Comparison of ENCODE assay signal across 25 cellular contexts in genomic region chr4:7016086-7016485, GRCh38.
"Had no signal": no experiment of that assay in that cellular context is flagged by ENCODE, and none has a peak within 500 bp of the region (broad histone marks: within the 10 kb centered on the region; RNA-seq: fewer than 3 reads in every experiment).

No MANE protein-coding gene starts in this region.

- H3K4me1 ChIP-seq: breast epithelium had no signal

- H3K27ac ChIP-seq: breast epithelium had no signal

- H3K4me1 Mint-ChIP-seq: activated T-helper 17 cell treated with anti-CD3 and anti-CD28 coated beads, Interleukin-2, amount 50 U/mL, for 72 hours had no signal

- H3K9me3 ChIP-seq: breast epithelium had no signal

- H3K4me3 Mint-ChIP-seq: activated CD4-positive, alpha-beta T cell treated with anti-CD3 and anti-CD28 coated beads, Interleukin-2, amount 10 ng/mL, durations not matched to agents 24 days and 14 days; activated CD8-positive, alpha-beta memory T cell treated with anti-CD3 and anti-CD28 coated beads, Interleukin-2, amount 10 ng/mL, durations not matched to agents 7 days and 5 days; activated naive CD4-positive, alpha-beta T cell treated with anti-CD3 and anti-CD28 coated beads, Interleukin-2, amount 10 ng/mL, durations not matched to agents 7 days and 5 days; activated naive CD8-positive, alpha-beta T cell treated with anti-CD3 and anti-CD28 coated beads for 36 hours; activated T-helper 17 cell treated with anti-CD3 and anti-CD28 coated beads, Interleukin-2, amount 50 U/mL, for 72 hours; T-helper 17 cell; WTC11 had no signal

- H3K27ac Mint-ChIP-seq: activated CD4-positive, alpha-beta T cell treated with anti-CD3 and anti-CD28 coated beads, Interleukin-2, amount 10 ng/mL, durations not matched to agents 24 days and 14 days; activated CD8-positive, alpha-beta memory T cell treated with anti-CD3 and anti-CD28 coated beads, Interleukin-2, amount 10 ng/mL, durations not matched to agents 7 days and 5 days; activated naive CD4-positive, alpha-beta T cell treated with anti-CD3 and anti-CD28 coated beads, Interleukin-2, amount 10 ng/mL, durations not matched to agents 7 days and 5 days; activated naive CD8-positive, alpha-beta T cell treated with anti-CD3 and anti-CD28 coated beads for 36 hours; T-helper 17 cell; WTC11 had no signal

- FAIRE-seq: RCC 7860 had no signal

- H3K27me3 ChIP-seq: breast epithelium had no signal

- ATAC-seq: activated CD8-positive, alpha-beta memory T cell treated with anti-CD3 and anti-CD28 coated beads, Interleukin-2, amount 10 ng/mL, durations not matched to agents 7 days and 5 days; activated T-helper 17 cell treated with anti-CD3 and anti-CD28 coated beads, Interleukin-2, amount 50 U/mL, for 72 hours; T-helper 17 cell; WTC11 had no signal

- DNase-seq: activated CD4-positive, alpha-beta T cell treated with anti-CD3 and anti-CD28 coated beads for 1 hour; activated CD4-positive, alpha-beta T cell treated with anti-CD3 and anti-CD28 coated beads, Interleukin-2, amount 10 ng/mL, durations not matched to agents 24 days and 14 days; activated CD4-positive, alpha-beta T cell treated with anti-CD3 and anti-CD28 coated beads, Interleukin-2, amount 50 U/mL, for 48 hours; activated CD8-positive, alpha-beta memory T cell treated with anti-CD3 and anti-CD28 coated beads, Interleukin-2, amount 10 ng/mL, durations not matched to agents 7 days and 5 days; activated gamma-delta T cell; activated naive CD4-positive, alpha-beta T cell treated with anti-CD3 and anti-CD28 coated beads, Interleukin-2, amount 10 ng/mL, durations not matched to agents 7 days and 5 days; activated naive CD8-positive, alpha-beta T cell treated with anti-CD3 and anti-CD28 coated beads for 36 hours; activated T-cell treated with anti-CD3 and anti-CD28 coated beads, Interleukin-2, amount 50 U/mL, for 48 hours; anterior cingulate cortex; Karpas-422; MM.1S; NCI-H1105; NCI-H1436 treated with DMSO at 0.1 percent for 48 hours; NCI-H187; NCI-H2081; NCI-H446; NCI-H524; SIG-M5; T-helper 17 cell; T-helper 9 cell had no signal

- H3K4me3 ChIP-seq: breast epithelium, K562 had no signal

- H3K9me3 Mint-ChIP-seq: activated CD4-positive, alpha-beta T cell treated with anti-CD3 and anti-CD28 coated beads, Interleukin-2, amount 10 ng/mL, durations not matched to agents 24 days and 14 days; activated naive CD4-positive, alpha-beta T cell treated with anti-CD3 and anti-CD28 coated beads, Interleukin-2, amount 10 ng/mL, durations not matched to agents 7 days and 5 days; activated naive CD8-positive, alpha-beta T cell treated with anti-CD3 and anti-CD28 coated beads for 36 hours; activated T-helper 17 cell treated with anti-CD3 and anti-CD28 coated beads, Interleukin-2, amount 50 U/mL, for 72 hours; WTC11 had no signal

- H3K27me3 Mint-ChIP-seq: activated CD4-positive, alpha-beta T cell treated with anti-CD3 and anti-CD28 coated beads, Interleukin-2, amount 10 ng/mL, durations not matched to agents 24 days and 14 days; activated CD8-positive, alpha-beta memory T cell treated with anti-CD3 and anti-CD28 coated beads, Interleukin-2, amount 10 ng/mL, durations not matched to agents 7 days and 5 days; activated naive CD4-positive, alpha-beta T cell treated with anti-CD3 and anti-CD28 coated beads, Interleukin-2, amount 10 ng/mL, durations not matched to agents 7 days and 5 days; activated naive CD8-positive, alpha-beta T cell treated with anti-CD3 and anti-CD28 coated beads for 36 hours; activated T-helper 17 cell treated with anti-CD3 and anti-CD28 coated beads, Interleukin-2, amount 50 U/mL, for 72 hours; T-helper 17 cell had no signal
